Comparison of ENCODE assay signal across 1 cellular context in genomic region chr2:223837290-223838061, GRCh38.
TF ChIP-seq lines count a peak whose summit lies in the region.

Gene AP1S3 (minus strand): TSS chr2:223837582. CDS start chr2:223837450, 132 bp downstream.

TF ChIP-seq in HepG2, 621 proteins besides CTCF, POLR2A, EP300 and RAD21 (continued from another document and continues in another):
- TF ChIP-seq ARID5B (CRISPR knock-in tag; IDR thresholded peaks at IDR 0.05) (0 out of 2 replicates have a peak, but pooled peaks have one; percentile 39), PAXIP1 (CRISPR knock-in tag; conservative IDR thresholded peaks at IDR 0.05) (0 out of 2 replicates have a peak, but pooled peaks have one; percentile 17), ZZZ3 (CRISPR knock-in tag; IDR thresholded peaks at IDR 0.05; ENCODE audit: borderline replicate concordance) (0 out of 2 replicates have a peak, but pooled peaks have one; percentile 26), ELF1 (CRISPR knock-in tag; IDR thresholded peaks at IDR 0.05) (no peak), TARDBP (CRISPR knock-in tag; IDR thresholded peaks at IDR 0.05) (0 out of 2 replicates have a peak, but pooled peaks have one; percentile 49), ZSCAN21 (CRISPR knock-in tag; IDR thresholded peaks at IDR 0.05; ENCODE audit: borderline replicate concordance) (0 out of 2 replicates have a peak, but pooled peaks have one; percentile 57), ZNF3 (CRISPR knock-in tag; IDR thresholded peaks at IDR 0.05) (no peak), FOXP4 (CRISPR knock-in tag; IDR thresholded peaks at IDR 0.05) (0 out of 2 replicates have a peak, but pooled peaks have one; percentile 16), YEATS4 (CRISPR knock-in tag; IDR thresholded peaks at IDR 0.05; ENCODE audit: borderline replicate concordance) (peak; percentile 35), DR1 (CRISPR knock-in tag; IDR thresholded peaks at IDR 0.05) (no peak), HNRNPUL1 (IDR thresholded peaks at IDR 0.05; ENCODE audit: low read depth, low read length) (no peak), GZF1 (CRISPR knock-in tag; IDR thresholded peaks at IDR 0.05) (peak; percentile 56; the same call in 1 of the 2 replicates), GRHL1 (CRISPR knock-in tag; conservative IDR thresholded peaks at IDR 0.05) (no peak), RBFOX2 (IDR thresholded peaks at IDR 0.05; ENCODE audit: low read depth, low read length) (peak; percentile 67), ZNF580 (CRISPR knock-in tag; IDR thresholded peaks at IDR 0.05; ENCODE audit: borderline replicate concordance, low read depth) (0 out of 2 replicates have a peak, but pooled peaks have one; percentile 30), CERS6 (CRISPR knock-in tag; IDR thresholded peaks at IDR 0.05) (no peak), CENPBD1 (CRISPR knock-in tag; IDR thresholded peaks at IDR 0.05; ENCODE audit: borderline replicate concordance, low read depth) (no peak; the same call in 1 of the 2 replicates), HNF1B (CRISPR knock-in tag; IDR thresholded peaks at IDR 0.05) (no peak), ZNF652 (CRISPR knock-in tag; IDR thresholded peaks at IDR 0.05; ENCODE audit: borderline replicate concordance, low read depth) (peak; percentile 58), ZNF770 (CRISPR knock-in tag; IDR thresholded peaks at IDR 0.05) (peak; percentile 87), ISL2 (CRISPR knock-in tag; IDR thresholded peaks at IDR 0.05) (no peak), SIN3A (IDR thresholded peaks at IDR 0.05; ENCODE audit: borderline replicate concordance, low read depth, low read length) (0 out of 2 replicates have a peak, but pooled peaks have one; percentile 40), THAP11 (CRISPR knock-in tag; IDR thresholded peaks at IDR 0.05) (peak; percentile 30), ZNF160 (CRISPR knock-in tag; IDR thresholded peaks at IDR 0.05) (no peak), HDAC1 (CRISPR knock-in tag; IDR thresholded peaks at IDR 0.05) (peak; percentile 44; the same call in 1 of the 2 replicates), ZNF205 (CRISPR knock-in tag; IDR thresholded peaks at IDR 0.05) (0 out of 2 replicates have a peak, but pooled peaks have one; percentile 47), HMGXB3 (CRISPR knock-in tag; IDR thresholded peaks at IDR 0.05; ENCODE audit: borderline replicate concordance) (no peak), ZNF274 (CRISPR knock-in tag; IDR thresholded peaks at IDR 0.05) (peak; percentile 71; the same call in 1 of the 2 replicates)
